ENCODE assay signal across 1 cellular context in genomic region chr12:131923260-131923659, GRCh38.
A peak's percentile ranks its signal among the peaks of the same experiment; 100 is the strongest.
TF ChIP-seq lines count a peak whose summit lies in the region.

No MANE protein-coding gene starts in this region.

TF ChIP-seq in GM12878, 131 proteins besides CTCF, POLR2A, EP300 and RAD21 (continued from another document and continues in another):
- TF ChIP-seq LARP7 (IDR thresholded peaks at IDR 0.05) (no peak), ZNF24 (IDR thresholded peaks at IDR 0.05) (no peak), MTA2 (IDR thresholded peaks at IDR 0.05; ENCODE audit: low read depth) (0 out of 2 replicates have a peak, but pooled peaks have one; percentile 9), SUPT20H (IDR thresholded peaks at IDR 0.05; ENCODE audit: borderline replicate concordance, control insufficient read depth, low read depth, low read length) (no peak), TCF7 (IDR thresholded peaks at IDR 0.05; ENCODE audit: borderline replicate concordance) (no peak), TCF3 (IDR thresholded peaks at IDR 0.05; ENCODE audit: borderline replicate concordance, insufficient read depth, low read depth, low read length) (peak; percentile 53; the same call in 1 of the 2 replicates), FOXM1 (IDR thresholded peaks at IDR 0.05; ENCODE audit: low read depth, low read length) (no peak), FOXK2 (IDR thresholded peaks at IDR 0.05) (no peak), BCLAF1 (IDR thresholded peaks at IDR 0.05) (no peak), SREBF2 (IDR thresholded peaks at IDR 0.05; ENCODE audit: low read length) (no peak), HDAC2 (IDR thresholded peaks at IDR 0.05) (no peak), CREB1 (IDR thresholded peaks at IDR 0.05; ENCODE audit: low read depth) (peak; percentile 67), HCFC1 (IDR thresholded peaks at IDR 0.05; ENCODE audit: low read length) (no peak), RUNX3 (IDR thresholded peaks at IDR 0.05; ENCODE audit: low read length) (peak; percentile 86), ESRRA (IDR thresholded peaks at IDR 0.05; ENCODE audit: low read length) (no peak), RAD51 (IDR thresholded peaks at IDR 0.05) (peak; percentile 69), DPF2 (IDR thresholded peaks at IDR 0.05) (peak; percentile 36; the same call in 1 of the 2 replicates), NKRF (conservative IDR thresholded peaks at IDR 0.05) (no peak), CHD4 (IDR thresholded peaks at IDR 0.05) (no peak), TAF1 (IDR thresholded peaks at IDR 0.05; ENCODE audit: borderline replicate concordance, low read depth, low read length) (no peak), BCL11A (IDR thresholded peaks at IDR 0.05; ENCODE audit: low read depth, low read length) (0 out of 2 replicates have a peak, but pooled peaks have one; percentile 16), EZH2 (IDR thresholded peaks at IDR 0.05; ENCODE audit: borderline replicate concordance, control insufficient read depth, low read depth, low read length) (no peak), MEF2B (IDR thresholded peaks at IDR 0.05; ENCODE audit: partially characterized antibody, poor library complexity, severe bottlenecking) (peak; percentile 89), MLLT1 (IDR thresholded peaks at IDR 0.05) (no peak), RB1 (IDR thresholded peaks at IDR 0.05; ENCODE audit: borderline replicate concordance) (0 out of 2 replicates have a peak, but pooled peaks have one; percentile 16), BMI1 (IDR thresholded peaks at IDR 0.05; ENCODE audit: borderline replicate concordance) (no peak), TCF12 (IDR thresholded peaks at IDR 0.05; ENCODE audit: low read depth, low read length) (peak; percentile 85; the same call in 1 of the 2 replicates), POLR2AphosphoS5 (IDR thresholded peaks at IDR 0.05; ENCODE audit: low read length) (peak; percentile 29; the same call in 1 of the 2 replicates), STAT3 (IDR thresholded peaks at IDR 0.05; ENCODE audit: low read depth, low read length) (no peak), SIN3A (IDR thresholded peaks at IDR 0.05; ENCODE audit: low read depth, low read length) (no peak), MXI1 (IDR thresholded peaks at IDR 0.05; ENCODE audit: low read depth, low read length) (0 out of 2 replicates have a peak, but pooled peaks have one; percentile 61), MEF2A (IDR thresholded peaks at IDR 0.05; ENCODE audit: insufficient read depth, low read depth, low read length) (no peak), CREM (IDR thresholded peaks at IDR 0.05; ENCODE audit: low read depth) (peak; percentile 72), CEBPB (IDR thresholded peaks at IDR 0.05; ENCODE audit: borderline replicate concordance in 1 of 2, low read depth in 2 of 2, low read length in 2 of 2) (no peak), YY1 (IDR thresholded peaks at IDR 0.05; ENCODE audit: low read depth, low read length) (peak; percentile 92), POU2F2 (IDR thresholded peaks at IDR 0.05; ENCODE audit: borderline replicate concordance, low read depth, low read length) (peak; percentile 99), BHLHE40 (IDR thresholded peaks at IDR 0.05; ENCODE audit: borderline replicate concordance in 1 of 2, low read depth in 2 of 2, low read length in 1 of 2) (peak in 1 of 2 experiments; percentile 42; a peak in 1 of 4 replicates)
- TF ChIP-seq, protein P1, sequence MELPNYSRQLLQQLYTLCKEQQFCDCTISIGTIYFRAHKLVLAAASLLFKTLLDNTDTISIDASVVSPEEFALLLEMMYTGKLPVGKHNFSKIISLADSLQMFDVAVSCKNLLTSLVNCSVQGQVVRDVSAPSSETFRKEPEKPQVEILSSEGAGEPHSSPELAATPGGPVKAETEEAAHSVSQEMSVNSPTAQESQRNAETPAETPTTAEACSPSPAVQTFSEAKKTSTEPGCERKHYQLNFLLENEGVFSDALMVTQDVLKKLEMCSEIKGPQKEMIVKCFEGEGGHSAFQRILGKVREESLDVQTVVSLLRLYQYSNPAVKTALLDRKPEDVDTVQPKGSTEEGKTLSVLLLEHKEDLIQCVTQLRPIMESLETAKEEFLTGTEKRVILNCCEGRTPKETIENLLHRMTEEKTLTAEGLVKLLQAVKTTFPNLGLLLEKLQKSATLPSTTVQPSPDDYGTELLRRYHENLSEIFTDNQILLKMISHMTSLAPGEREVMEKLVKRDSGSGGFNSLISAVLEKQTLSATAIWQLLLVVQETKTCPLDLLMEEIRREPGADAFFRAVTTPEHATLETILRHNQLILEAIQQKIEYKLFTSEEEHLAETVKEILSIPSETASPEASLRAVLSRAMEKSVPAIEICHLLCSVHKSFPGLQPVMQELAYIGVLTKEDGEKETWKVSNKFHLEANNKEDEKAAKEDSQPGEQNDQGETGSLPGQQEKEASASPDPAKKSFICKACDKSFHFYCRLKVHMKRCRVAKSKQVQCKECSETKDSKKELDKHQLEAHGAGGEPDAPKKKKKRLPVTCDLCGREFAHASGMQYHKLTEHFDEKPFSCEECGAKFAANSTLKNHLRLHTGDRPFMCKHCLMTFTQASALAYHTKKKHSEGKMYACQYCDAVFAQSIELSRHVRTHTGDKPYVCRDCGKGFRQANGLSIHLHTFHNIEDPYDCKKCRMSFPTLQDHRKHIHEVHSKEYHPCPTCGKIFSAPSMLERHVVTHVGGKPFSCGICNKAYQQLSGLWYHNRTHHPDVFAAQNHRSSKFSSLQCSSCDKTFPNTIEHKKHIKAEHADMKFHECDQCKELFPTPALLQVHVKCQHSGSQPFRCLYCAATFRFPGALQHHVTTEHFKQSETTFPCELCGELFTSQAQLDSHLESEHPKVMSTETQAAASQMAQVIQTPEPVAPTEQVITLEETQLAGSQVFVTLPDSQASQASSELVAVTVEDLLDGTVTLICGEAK (IDR thresholded peaks at IDR 0.05; ENCODE audit: borderline replicate concordance), result no peak
- TF ChIP-seq, protein P2, sequence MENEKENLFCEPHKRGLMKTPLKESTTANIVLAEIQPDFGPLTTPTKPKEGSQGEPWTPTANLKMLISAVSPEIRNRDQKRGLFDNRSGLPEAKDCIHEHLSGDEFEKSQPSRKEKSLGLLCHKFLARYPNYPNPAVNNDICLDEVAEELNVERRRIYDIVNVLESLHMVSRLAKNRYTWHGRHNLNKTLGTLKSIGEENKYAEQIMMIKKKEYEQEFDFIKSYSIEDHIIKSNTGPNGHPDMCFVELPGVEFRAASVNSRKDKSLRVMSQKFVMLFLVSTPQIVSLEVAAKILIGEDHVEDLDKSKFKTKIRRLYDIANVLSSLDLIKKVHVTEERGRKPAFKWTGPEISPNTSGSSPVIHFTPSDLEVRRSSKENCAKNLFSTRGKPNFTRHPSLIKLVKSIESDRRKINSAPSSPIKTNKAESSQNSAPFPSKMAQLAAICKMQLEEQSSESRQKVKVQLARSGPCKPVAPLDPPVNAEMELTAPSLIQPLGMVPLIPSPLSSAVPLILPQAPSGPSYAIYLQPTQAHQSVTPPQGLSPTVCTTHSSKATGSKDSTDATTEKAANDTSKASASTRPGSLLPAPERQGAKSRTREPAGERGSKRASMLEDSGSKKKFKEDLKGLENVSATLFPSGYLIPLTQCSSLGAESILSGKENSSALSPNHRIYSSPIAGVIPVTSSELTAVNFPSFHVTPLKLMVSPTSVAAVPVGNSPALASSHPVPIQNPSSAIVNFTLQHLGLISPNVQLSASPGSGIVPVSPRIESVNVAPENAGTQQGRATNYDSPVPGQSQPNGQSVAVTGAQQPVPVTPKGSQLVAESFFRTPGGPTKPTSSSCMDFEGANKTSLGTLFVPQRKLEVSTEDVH (IDR thresholded peaks at IDR 0.05; ENCODE audit: low read depth, partially characterized antibody), result no peak
- TF ChIP-seq, protein P3, sequence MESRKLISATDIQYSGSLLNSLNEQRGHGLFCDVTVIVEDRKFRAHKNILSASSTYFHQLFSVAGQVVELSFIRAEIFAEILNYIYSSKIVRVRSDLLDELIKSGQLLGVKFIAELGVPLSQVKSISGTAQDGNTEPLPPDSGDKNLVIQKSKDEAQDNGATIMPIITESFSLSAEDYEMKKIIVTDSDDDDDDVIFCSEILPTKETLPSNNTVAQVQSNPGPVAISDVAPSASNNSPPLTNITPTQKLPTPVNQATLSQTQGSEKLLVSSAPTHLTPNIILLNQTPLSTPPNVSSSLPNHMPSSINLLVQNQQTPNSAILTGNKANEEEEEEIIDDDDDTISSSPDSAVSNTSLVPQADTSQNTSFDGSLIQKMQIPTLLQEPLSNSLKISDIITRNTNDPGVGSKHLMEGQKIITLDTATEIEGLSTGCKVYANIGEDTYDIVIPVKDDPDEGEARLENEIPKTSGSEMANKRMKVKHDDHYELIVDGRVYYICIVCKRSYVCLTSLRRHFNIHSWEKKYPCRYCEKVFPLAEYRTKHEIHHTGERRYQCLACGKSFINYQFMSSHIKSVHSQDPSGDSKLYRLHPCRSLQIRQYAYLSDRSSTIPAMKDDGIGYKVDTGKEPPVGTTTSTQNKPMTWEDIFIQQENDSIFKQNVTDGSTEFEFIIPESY (IDR thresholded peaks at IDR 0.05), result no peak
- TF ChIP-seq, protein P4, sequence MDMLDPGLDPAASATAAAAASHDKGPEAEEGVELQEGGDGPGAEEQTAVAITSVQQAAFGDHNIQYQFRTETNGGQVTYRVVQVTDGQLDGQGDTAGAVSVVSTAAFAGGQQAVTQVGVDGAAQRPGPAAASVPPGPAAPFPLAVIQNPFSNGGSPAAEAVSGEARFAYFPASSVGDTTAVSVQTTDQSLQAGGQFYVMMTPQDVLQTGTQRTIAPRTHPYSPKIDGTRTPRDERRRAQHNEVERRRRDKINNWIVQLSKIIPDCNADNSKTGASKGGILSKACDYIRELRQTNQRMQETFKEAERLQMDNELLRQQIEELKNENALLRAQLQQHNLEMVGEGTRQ (IDR thresholded peaks at IDR 0.05; ENCODE audit: borderline replicate concordance, low read depth, low read length), result peak; percentile 37; the same call in 1 of the 2 replicates
- TF ChIP-seq, protein P5, sequence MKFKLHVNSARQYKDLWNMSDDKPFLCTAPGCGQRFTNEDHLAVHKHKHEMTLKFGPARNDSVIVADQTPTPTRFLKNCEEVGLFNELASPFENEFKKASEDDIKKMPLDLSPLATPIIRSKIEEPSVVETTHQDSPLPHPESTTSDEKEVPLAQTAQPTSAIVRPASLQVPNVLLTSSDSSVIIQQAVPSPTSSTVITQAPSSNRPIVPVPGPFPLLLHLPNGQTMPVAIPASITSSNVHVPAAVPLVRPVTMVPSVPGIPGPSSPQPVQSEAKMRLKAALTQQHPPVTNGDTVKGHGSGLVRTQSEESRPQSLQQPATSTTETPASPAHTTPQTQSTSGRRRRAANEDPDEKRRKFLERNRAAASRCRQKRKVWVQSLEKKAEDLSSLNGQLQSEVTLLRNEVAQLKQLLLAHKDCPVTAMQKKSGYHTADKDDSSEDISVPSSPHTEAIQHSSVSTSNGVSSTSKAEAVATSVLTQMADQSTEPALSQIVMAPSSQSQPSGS (IDR thresholded peaks at IDR 0.05; ENCODE audit: low read length), result no peak
